In genomic region chr3:9397911-9398714, GRCh38 we compare ENCODE assay signal across 8 cellular contexts. TPM values are rescaled to one million over a fixed set of nuclear protein-coding genes. Genes with fewer than 3 reads are reported as not detected.
A peak's percentile ranks its signal among the peaks of the same experiment; 100 is the strongest.
DNase-seq lines count a peak whose midpoint lies in the region; ATAC-seq and TF ChIP-seq lines count a peak whose summit lies in the region.

No MANE protein-coding gene starts in this region.

- peaks cover 50% of the 10 kb centered on the region for H3K36me3 Mint-ChIP-seq in activated naive CD8-positive, alpha-beta T cell treated with anti-CD3 and anti-CD28 coated beads for 36 hours

- H3K4me1 Mint-ChIP-seq in activated naive CD8-positive, alpha-beta T cell treated with anti-CD3 and anti-CD28 coated beads for 36 hours = peaks cover 56% of the 10 kb centered on the region

- in situ Hi-C loops in Panc1 (cut with HindIII; ENCODE audit: low pct_unique_long_range_greater_than_20kb, low sequenced_read_pairs) = no loop called here

- H3K4me3 ChIP-seq in Panc1 (ENCODE audit: low read depth in 2 of 2, low read length in 2 of 2) = peak overlapping the region; percentile 82 to 94

- H3K27me3 ChIP-seq in Panc1 (ENCODE audit: control insufficient read depth, insufficient read depth, low read length) = no peaks in the 10 kb centered on the region

- no peaks in the 10 kb centered on the region for H3K9me3 Mint-ChIP-seq in activated naive CD8-positive, alpha-beta T cell treated with anti-CD3 and anti-CD28 coated beads for 36 hours

- H3K27ac Mint-ChIP-seq in activated naive CD8-positive, alpha-beta T cell treated with anti-CD3 and anti-CD28 coated beads for 36 hours = peak overlapping the region; percentile 98

- DNase-seq in NOMO-1 (lab: John Stamatoyannopoulos, UW; ENCODE audit: unreplicated experiment in 2 of 2) = peak; percentile 17 to 36
- no peak for DNase-seq in NOMO-1 treated with dmso at 0.1 percent for 144 hours (lab: John Stamatoyannopoulos, UW; ENCODE audit: unreplicated experiment)
- no peak for DNase-seq in Panc1 (ENCODE audit: low read depth, low spot score)
- DNase-seq in activated naive CD8-positive, alpha-beta T cell treated with anti-CD3 and anti-CD28 coated beads for 36 hours = peak; percentile 30
- peak in 41 of 42 donors; percentile 22 to 69 (median 45) for DNase-seq in head of caudate nucleus
- peak; percentile 41 for DNase-seq in pons (ENCODE audit: low spot score)

- H3K9me3 ChIP-seq in Panc1 (ENCODE audit: control insufficient read depth, insufficient read depth, low read depth, low read length) = no peaks in the 10 kb centered on the region

- POLR2A ChIA-PET in Panc1 (lab: Charles Lee) = interaction anchor here (0.8 kb wide), 2 partner anchors 24 to 844 kb away, joined by 3 to 4 read pairs; no protein-coding TSS in a partner anchor

- CTCF ChIA-PET in Panc1 (lab: Charles Lee) = interaction anchor here (0.7 kb wide), 2 partner anchors 12 to 460 kb away, joined by 9 to 12 read pairs; no protein-coding TSS in a partner anchor

- H3K4me3 Mint-ChIP-seq in activated naive CD8-positive, alpha-beta T cell treated with anti-CD3 and anti-CD28 coated beads for 36 hours = peak overlapping the region; percentile 92

- BruUV-seq in Panc1 (replicated peaks; lab: Mats Ljungman, UMichigan) = no TSS peak

- ATAC-seq in Panc1 = no peak
- no peak for ATAC-seq in HG02571 (IDR thresholded peaks at IDR 0.05; ENCODE audit: unreplicated experiment)
- ATAC-seq in HG03565 (IDR thresholded peaks at IDR 0.05; ENCODE audit: unreplicated experiment) = no peak

- no peaks in the 10 kb centered on the region for H3K27me3 Mint-ChIP-seq in activated naive CD8-positive, alpha-beta T cell treated with anti-CD3 and anti-CD28 coated beads for 36 hours

- peaks cover 12% of the 10 kb centered on the region for H3K36me3 ChIP-seq in Panc1 (ENCODE audit: control insufficient read depth, insufficient read depth, low read length)

- H3K27ac ChIP-seq in Panc1 (ENCODE audit: low read length) = peak overlapping the region; percentile 98

- intact Hi-C loops in Panc1 (cut with micrococcal nuclease; ENCODE audit: unreplicated experiment) (loop anchor here (2.0 kb wide), 1 partner anchor 25 kb away; no protein-coding TSS in a partner anchor), head of caudate nucleus (cut with DNase I) (loop anchor here (2.0 kb wide), 2 partner anchors 25 to 35 kb away; partner anchors contain the start of gene THUMPD3)

- peaks cover 41% of the 10 kb centered on the region for H3K4me1 ChIP-seq in Panc1 (ENCODE audit: control insufficient read depth, insufficient read depth, low read length)

- TF ChIP-seq CTCF in Panc1 (IDR thresholded peaks at IDR 0.05) = no peak

RNA-seq across cellular contexts. Expression of gene SETD5, which starts 0.7 kb away (rescaled TPM):
- 69.4 TPM for total RNA-seq in Panc1 (2021; ENCODE audit: unreplicated experiment)
- 34.1 TPM for polyA plus RNA-seq in Panc1 (2012; ENCODE audit: insufficient read length)
- 100 to 1,000 TPM; 104 to 112 TPM for total RNA-seq in activated naive CD8-positive, alpha-beta T cell treated with anti-CD3 and anti-CD28 coated beads for 36 hours

RNA-seq across cellular contexts. Expression of gene THUMPD3, which starts 35.3 kb away (rescaled TPM):
- 43.5 TPM for total RNA-seq in Panc1 (2021; ENCODE audit: unreplicated experiment)
- 38.6 TPM for polyA plus RNA-seq in Panc1 (2012; ENCODE audit: insufficient read length)
- total RNA-seq in activated naive CD8-positive, alpha-beta T cell treated with anti-CD3 and anti-CD28 coated beads for 36 hours = 10 to 100 TPM; 62.5 to 63.8 TPM

Comparison
In these comparisons a context has a peak if more than half of its experiments do, and no peak if none do; other contexts are left out.
1. DNase-seq: peak in NOMO-1 (2 of 2), activated naive CD8-positive, alpha-beta T cell treated with anti-CD3 and anti-CD28 coated beads for 36 hours (single experiment), head of caudate nucleus (41 of 42) and pons (single experiment); none in NOMO-1 treated with dmso at 0.1 percent for 144 hours (single experiment) and Panc1 (single experiment).